Comparison of ENCODE assay signal across 15 cellular contexts in the genomic region with DNA sequence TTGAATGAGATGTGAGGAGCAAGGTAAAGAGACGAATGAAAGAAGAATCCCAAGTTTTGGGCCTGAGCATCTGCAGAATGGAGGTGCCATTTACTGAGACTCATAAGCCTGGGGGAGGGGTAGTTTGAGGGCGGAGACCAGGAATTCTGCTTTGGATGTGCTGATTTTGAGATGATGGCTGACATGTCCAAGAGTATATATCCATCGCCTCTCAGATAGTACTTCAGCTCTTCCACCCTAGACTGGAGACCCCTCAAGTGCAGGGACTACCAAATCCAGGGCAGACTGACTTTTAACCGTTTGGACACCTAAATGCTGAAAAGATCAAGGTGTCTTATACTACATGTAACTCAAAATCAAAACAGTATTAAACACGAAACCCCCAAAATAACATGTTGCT. TPM values are rescaled to one million over a fixed set of nuclear protein-coding genes. Genes with fewer than 3 reads are reported as not detected.
DNase-seq lines count a peak whose midpoint lies in the region; ATAC-seq, FAIRE-seq and TF ChIP-seq lines count a peak whose summit lies in the region.
"Had no signal": no experiment of that assay in that cellular context is flagged by ENCODE, and none has a peak within 500 bp of the region (broad histone marks: within the 10 kb centered on the region; RNA-seq: fewer than 3 reads in every experiment).

No MANE protein-coding gene starts in this region.

- TF ChIP-seq RAD21 in A549 (conservative IDR thresholded peaks at IDR 0.05 in 1 of 2, IDR thresholded peaks at IDR 0.05 in 1 of 2): no peak

- H3K4me3 Mint-ChIP-seq in CD8-positive, alpha-beta T cell: peak overlapping the region; percentile 82
- H3K4me3 Mint-ChIP-seq in glutamatergic neuron (ENCODE audit: unreplicated experiment): peak overlapping the region; percentile 85

- no peaks in the 10 kb centered on the region for H3F3A ChIP-seq in SU-DHL-6 (ENCODE audit: insufficient read depth)

- no peaks in the 10 kb centered on the region for H3K9me2 ChIP-seq in SU-DHL-6 (replicated peaks; ENCODE audit: insufficient read depth, low read length)

- intact Hi-C loops in CD8-positive, alpha-beta T cell (cut with DNase I, micrococcal nuclease): loop anchor here in 1 of 2 experiments (2.0 kb wide), 1 partner anchor 74 kb away; a partner anchor contains a TSS

- H3K9ac ChIP-seq in SU-DHL-6 (ENCODE audit: low read length): no peak overlapping the region

- TF ChIP-seq CTCF in A549 (IDR thresholded peaks at IDR 0.05) (no peak), SU-DHL-6 (IDR thresholded peaks at IDR 0.05; ENCODE audit: insufficient read depth, low read length, poor library complexity, severe bottlenecking) (no peak), glutamatergic neuron (IDR thresholded peaks at IDR 0.05; ENCODE audit: partially characterized antibody, unreplicated experiment) (no peak)
- no peak for TF ChIP-seq CTCF in CD8-positive, alpha-beta T cell (IDR thresholded peaks at IDR 0.05)

- no peaks in the 10 kb centered on the region for H3K36me3 ChIP-seq in CD8-positive, alpha-beta T cell (ENCODE audit: insufficient read depth, low read length)
- no peaks in the 10 kb centered on the region for H3K36me3 ChIP-seq in SU-DHL-6 (ENCODE audit: low read length)

- H3K4me2 ChIP-seq in A549 (peak overlapping the region; percentile 91; the same call in 1 of the 3 replicates), SU-DHL-6 (ENCODE audit: low read depth, low read length, poor library complexity, severe bottlenecking) (peak overlapping the region; percentile 96)

- TF ChIP-seq EP300 in A549 (IDR thresholded peaks at IDR 0.05): no peak

- FAIRE-seq in A549 (lab: Jason Lieb, UNC): no peak
- FAIRE-seq: small intestine had no signal

- POLR2A ChIA-PET in A549 (lab: Yijun Ruan, JAX): interaction anchor here (2.1 to 2.3 kb wide), 2 partner anchors 12 to 15 kb away, joined by 10 to 30 read pairs; no protein-coding TSS in a partner anchor
- POLR2A ChIA-PET in CD8-positive, alpha-beta T cell (lab: Charles Lee): interaction anchor here (4.1 kb wide), 1 partner anchor 11 kb away, joined by 62 read pairs; a partner anchor contains a TSS

- no peaks in the 10 kb centered on the region for H3K27me3 Mint-ChIP-seq in CD8-positive, alpha-beta T cell (ENCODE audit: low read depth)
- peaks cover 9% of the 10 kb centered on the region for H3K27me3 Mint-ChIP-seq in glutamatergic neuron (ENCODE audit: unreplicated experiment)

- H3K36me3 Mint-ChIP-seq in CD8-positive, alpha-beta T cell: peaks cover 18% of the 10 kb centered on the region
- H3K36me3 Mint-ChIP-seq in glutamatergic neuron (ENCODE audit: unreplicated experiment): no peaks in the 10 kb centered on the region

- H3K4me1 ChIP-seq in A549: peaks cover 10% of the 10 kb centered on the region; the same call in 2 of the 3 replicates
- peaks cover 20% of the 10 kb centered on the region for H3K4me1 ChIP-seq in CD8-positive, alpha-beta T cell (ENCODE audit: insufficient read depth, low read length)

- peaks cover 6% of the 10 kb centered on the region; the same call in 1 of the 2 replicates for H3K79me2 ChIP-seq in SU-DHL-6 (ENCODE audit: insufficient read depth, low read length)

- H3K27ac ChIP-seq in A549 (no peak overlapping the region; a peak in 1 of 6 replicates), SU-DHL-6 (ENCODE audit: low read depth, low read length) (no peak overlapping the region)
- no peak overlapping the region for H3K27ac ChIP-seq in CD8-positive, alpha-beta T cell (ENCODE audit: low read depth, low read length)
- H3K27ac ChIP-seq: suprapubic skin had no signal

- CTCF ChIA-PET in A549 (lab: Yijun Ruan, JAX): interaction anchor here (0.7 to 6.5 kb wide), 8 partner anchors 10 to 48 kb away, joined by 3 to 133 read pairs (median 12); a partner anchor contains a TSS
- CTCF ChIA-PET in CD8-positive, alpha-beta T cell (lab: Charles Lee): interaction anchor here (3.2 to 3.3 kb wide), 2 partner anchors 10 to 11 kb away, joined by 20 to 83 read pairs; a partner anchor contains a TSS

- H3K9me3 Mint-ChIP-seq in CD8-positive, alpha-beta T cell: no peaks in the 10 kb centered on the region
- H3K9me3 Mint-ChIP-seq in glutamatergic neuron (ENCODE audit: unreplicated experiment): peaks cover 2% of the 10 kb centered on the region

- H2AFZ ChIP-seq in SU-DHL-6 (ENCODE audit: low read depth, low read length, severe bottlenecking): no peak overlapping the region

- TF ChIP-seq POLR2A in A549 (IDR thresholded peaks at IDR 0.05; ENCODE audit: low read length): no peak

- no peak overlapping the region for H3K27ac Mint-ChIP-seq in CD8-positive, alpha-beta T cell
- H3K27ac Mint-ChIP-seq in glutamatergic neuron (ENCODE audit: unreplicated experiment): no peak overlapping the region

- H3K9me3 ChIP-seq in A549 (no peaks in the 10 kb centered on the region), SU-DHL-6 (ENCODE audit: insufficient read depth, low read length) (no peaks in the 10 kb centered on the region)
- H3K9me3 ChIP-seq in CD8-positive, alpha-beta T cell (ENCODE audit: low read length): no peaks in the 10 kb centered on the region
- H3K9me3 ChIP-seq: SJSA1, suprapubic skin had no signal

- H4K20me1 ChIP-seq in SU-DHL-6 (ENCODE audit: low read depth, low read length): no peaks in the 10 kb centered on the region

- H3K4me1 Mint-ChIP-seq in CD8-positive, alpha-beta T cell (ENCODE audit: low read depth): peaks cover 25% of the 10 kb centered on the region
- H3K4me1 Mint-ChIP-seq in glutamatergic neuron (ENCODE audit: low read depth, unreplicated experiment): peaks cover 12% of the 10 kb centered on the region

- no peaks in the 10 kb centered on the region for H3K27me3 ChIP-seq in CD8-positive, alpha-beta T cell (ENCODE audit: insufficient read depth, low read length)
- no peaks in the 10 kb centered on the region for H3K27me3 ChIP-seq in SU-DHL-6 (ENCODE audit: low read length)
- H3K27me3 ChIP-seq: SJSA1, suprapubic skin had no signal

- DNase-seq in A549 (ENCODE audit: low read depth in 1 of 2, low spot score in 1 of 2) (no peak), glutamatergic neuron (no peak), amniotic stem cell (lab: John Stamatoyannopoulos, UW) (no peak)
- no peak for DNase-seq in CD8-positive, alpha-beta T cell
- DNase-seq in activated CD4-positive, CD25-positive, alpha-beta regulatory T cell treated with anti-CD3 and anti-CD28 coated beads, Interleukin-2, amount 50 U/mL, for 72 hours: no peak
- DNase-seq: activated naive CD4-positive, alpha-beta T cell treated with Interleukin-2 at 50 U/mL for 16 hours; cerebellar nuclear complex; Kasumi-1 had no signal

- WGBS in A549 (ENCODE audit: missing lambda C conversion rate): 75% methylated on average over 5 of the region's 5 CpGs

- ATAC-seq in A549 (no peak), GM21717 (IDR thresholded peaks at IDR 0.05; ENCODE audit: unreplicated experiment) (no peak), GM21737 (IDR thresholded peaks at IDR 0.05; ENCODE audit: unreplicated experiment) (no peak)
- no peak for ATAC-seq in CD8-positive, alpha-beta T cell
- ATAC-seq: esophagus mucosa had no signal

- H3K4me3 ChIP-seq in A549: no peak overlapping the region
- no peak overlapping the region for H3K4me3 ChIP-seq in CD8-positive, alpha-beta T cell (ENCODE audit: low read depth, low read length)
- no peak overlapping the region for H3K4me3 ChIP-seq in SU-DHL-6 (ENCODE audit: insufficient read depth, low read length, poor library complexity, severe bottlenecking)

TF ChIP-seq in A549, 52 proteins besides CTCF, POLR2A, EP300 and RAD21 (continues in another document):
- TF ChIP-seq CHD4 (IDR thresholded peaks at IDR 0.05; ENCODE audit: borderline replicate concordance) (no peak), HOXB13 (CRISPR knock-in tag; IDR thresholded peaks at IDR 0.05; ENCODE audit: low read depth) (no peak), FOXS1 (CRISPR knock-in tag; IDR thresholded peaks at IDR 0.05) (no peak), RCOR1 (IDR thresholded peaks at IDR 0.05; ENCODE audit: low read depth, low read length) (no peak), NR3C1 (IDR thresholded peaks at IDR 0.05) (no peak), JUNB (IDR thresholded peaks at IDR 0.05) (no peak)
- TF ChIP-seq, protein P1, sequence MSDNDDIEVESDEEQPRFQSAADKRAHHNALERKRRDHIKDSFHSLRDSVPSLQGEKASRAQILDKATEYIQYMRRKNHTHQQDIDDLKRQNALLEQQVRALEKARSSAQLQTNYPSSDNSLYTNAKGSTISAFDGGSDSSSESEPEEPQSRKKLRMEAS (IDR thresholded peaks at IDR 0.05): no peak

RNA-seq across cellular contexts. Expression of a gene that starts 1.3 kb away (rescaled TPM):
- polyA plus RNA-seq in A549 (2011; rRNA removed) (13.7 and 17.5 TPM in 2 replicates), A549 (2017; fragmentation: RNase III; extraction: RNeasy Plus Mini Kit Qiagen cat#74134 plus additional on column Dnase treatment) (38.8 to 41.9 TPM (median 41.0 TPM) in 3 replicates)
- 99.7 and 128 TPM in 2 replicates for polyA plus RNA-seq in A549 (2012; cell fraction: cytosol; rRNA removed)
- 61.8 and 78.3 TPM in 2 replicates for polyA plus RNA-seq in A549 (2012; cell fraction: nucleus; rRNA removed)
- 9.5 and 13.4 TPM in 2 replicates for polyA minus RNA-seq in A549 (2011; rRNA and poly(A)+ RNA removed)
- 10 to 100 TPM; 20.8 to 21.5 TPM for total RNA-seq in CD8-positive, alpha-beta T cell
- total RNA-seq in glutamatergic neuron (ENCODE audit: unreplicated experiment): 24.0 TPM

RNA-seq across cellular contexts. Expression of a gene that starts 8.2 kb away (rescaled TPM):
- polyA plus RNA-seq in A549 (2011; rRNA removed): 0.05 TPM in 1 of 2 replicates, not detected in the other
- 0.04 and 0.10 TPM in 2 replicates for polyA plus RNA-seq in A549 (2012; cell fraction: cytosol; rRNA removed)
- 0.72 and 1.0 TPM in 2 replicates for polyA plus RNA-seq in A549 (2012; cell fraction: nucleus; rRNA removed)
- 0.04 to 0.06 TPM in 2 of 3 replicates, not detected in the other for polyA plus RNA-seq in A549 (2017; fragmentation: RNase III; extraction: RNeasy Plus Mini Kit Qiagen cat#74134 plus additional on column Dnase treatment)
- not detected in 2 replicates for polyA minus RNA-seq in A549 (2011; rRNA and poly(A)+ RNA removed)
- under 1 TPM; 0.19 to 0.33 TPM for total RNA-seq in CD8-positive, alpha-beta T cell
- 0.71 TPM for total RNA-seq in glutamatergic neuron (ENCODE audit: unreplicated experiment)
- total RNA-seq: esophagus mucosa had no signal

RNA-seq across cellular contexts. Expression of a gene that starts 11.0 kb away (rescaled TPM):
- polyA plus RNA-seq in A549 (2011; rRNA removed): 24.8 and 27.0 TPM in 2 replicates
- polyA plus RNA-seq in A549 (2012; cell fraction: cytosol; rRNA removed): 60.0 and 90.3 TPM in 2 replicates
- 74.3 and 115 TPM in 2 replicates for polyA plus RNA-seq in A549 (2012; cell fraction: nucleus; rRNA removed)
- 28.3 to 29.9 TPM (median 28.3 TPM) in 3 replicates for polyA plus RNA-seq in A549 (2017; fragmentation: RNase III; extraction: RNeasy Plus Mini Kit Qiagen cat#74134 plus additional on column Dnase treatment)
- 10.5 and 13.7 TPM in 2 replicates for polyA minus RNA-seq in A549 (2011; rRNA and poly(A)+ RNA removed)
- total RNA-seq in CD8-positive, alpha-beta T cell: 10 to 100 TPM; 25.6 to 26.0 TPM
- total RNA-seq in glutamatergic neuron (ENCODE audit: unreplicated experiment): 10.3 TPM

RNA-seq across cellular contexts. Expression of a gene that starts 25.0 kb away (rescaled TPM):
- polyA plus RNA-seq in A549 (2011; rRNA removed) (38.7 and 39.0 TPM in 2 replicates), A549 (2017; fragmentation: RNase III; extraction: RNeasy Plus Mini Kit Qiagen cat#74134 plus additional on column Dnase treatment) (30.8 to 34.0 TPM (median 31.4 TPM) in 3 replicates)
- polyA plus RNA-seq in A549 (2012; cell fraction: cytosol; rRNA removed): 37.6 and 38.7 TPM in 2 replicates
- 118 and 125 TPM in 2 replicates for polyA plus RNA-seq in A549 (2012; cell fraction: nucleus; rRNA removed)
- 31.0 and 31.8 TPM in 2 replicates for polyA minus RNA-seq in A549 (2011; rRNA and poly(A)+ RNA removed)
- total RNA-seq in CD8-positive, alpha-beta T cell: 10 to 100 TPM; 42.5 to 51.7 TPM
- 61.6 TPM for total RNA-seq in glutamatergic neuron (ENCODE audit: unreplicated experiment)
